2 cellular contexts compared by ENCODE assay signal in the genomic region with DNA sequence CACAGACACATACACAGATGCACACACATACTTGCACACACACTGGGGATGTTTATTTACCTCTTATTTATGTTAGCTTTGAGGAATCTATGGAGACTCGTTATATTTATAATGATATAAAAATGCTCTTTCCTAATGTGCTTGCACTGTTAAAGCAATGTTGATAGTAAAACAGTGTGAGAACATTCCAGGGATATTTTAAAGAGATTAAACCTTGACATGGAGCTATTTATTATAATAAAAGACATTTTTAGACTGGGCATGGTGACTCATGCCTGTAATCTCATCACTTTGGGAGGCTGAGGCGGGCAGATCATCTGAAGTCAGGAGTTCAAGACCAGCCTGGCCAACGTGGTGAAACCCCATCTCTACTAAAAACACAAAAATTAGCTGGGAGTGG.
A peak's percentile ranks its signal among the peaks of the same experiment; 100 is the strongest.
TF ChIP-seq lines count a peak whose summit lies in the region.

No MANE protein-coding gene starts in this region.

TF ChIP-seq in SK-N-SH treated with all-trans-retinoic acid at 6 μM for 48 hours, 23 proteins besides CTCF, POLR2A, EP300 and RAD21 (continued from another document):
- TF ChIP-seq CREB5 (CRISPR knock-in tag; IDR thresholded peaks at IDR 0.05; ENCODE audit: low read depth) (peak; percentile 77), ISL1 (CRISPR knock-in tag; IDR thresholded peaks at IDR 0.05) (peak; percentile 96)
TF ChIP-seq in SK-N-SH treated with all-trans-retinoic acid at 6 μM for 48 hours: peak in this region for 7.

TF ChIP-seq in SK-N-SH, 30 proteins besides CTCF, POLR2A, EP300 and RAD21 (continued from another document):
- TF ChIP-seq, protein P1, sequence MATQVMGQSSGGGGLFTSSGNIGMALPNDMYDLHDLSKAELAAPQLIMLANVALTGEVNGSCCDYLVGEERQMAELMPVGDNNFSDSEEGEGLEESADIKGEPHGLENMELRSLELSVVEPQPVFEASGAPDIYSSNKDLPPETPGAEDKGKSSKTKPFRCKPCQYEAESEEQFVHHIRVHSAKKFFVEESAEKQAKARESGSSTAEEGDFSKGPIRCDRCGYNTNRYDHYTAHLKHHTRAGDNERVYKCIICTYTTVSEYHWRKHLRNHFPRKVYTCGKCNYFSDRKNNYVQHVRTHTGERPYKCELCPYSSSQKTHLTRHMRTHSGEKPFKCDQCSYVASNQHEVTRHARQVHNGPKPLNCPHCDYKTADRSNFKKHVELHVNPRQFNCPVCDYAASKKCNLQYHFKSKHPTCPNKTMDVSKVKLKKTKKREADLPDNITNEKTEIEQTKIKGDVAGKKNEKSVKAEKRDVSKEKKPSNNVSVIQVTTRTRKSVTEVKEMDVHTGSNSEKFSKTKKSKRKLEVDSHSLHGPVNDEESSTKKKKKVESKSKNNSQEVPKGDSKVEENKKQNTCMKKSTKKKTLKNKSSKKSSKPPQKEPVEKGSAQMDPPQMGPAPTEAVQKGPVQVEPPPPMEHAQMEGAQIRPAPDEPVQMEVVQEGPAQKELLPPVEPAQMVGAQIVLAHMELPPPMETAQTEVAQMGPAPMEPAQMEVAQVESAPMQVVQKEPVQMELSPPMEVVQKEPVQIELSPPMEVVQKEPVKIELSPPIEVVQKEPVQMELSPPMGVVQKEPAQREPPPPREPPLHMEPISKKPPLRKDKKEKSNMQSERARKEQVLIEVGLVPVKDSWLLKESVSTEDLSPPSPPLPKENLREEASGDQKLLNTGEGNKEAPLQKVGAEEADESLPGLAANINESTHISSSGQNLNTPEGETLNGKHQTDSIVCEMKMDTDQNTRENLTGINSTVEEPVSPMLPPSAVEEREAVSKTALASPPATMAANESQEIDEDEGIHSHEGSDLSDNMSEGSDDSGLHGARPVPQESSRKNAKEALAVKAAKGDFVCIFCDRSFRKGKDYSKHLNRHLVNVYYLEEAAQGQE (IDR thresholded peaks at IDR 0.05; ENCODE audit: low read depth, low read length): no peak
- TF ChIP-seq, protein P2, sequence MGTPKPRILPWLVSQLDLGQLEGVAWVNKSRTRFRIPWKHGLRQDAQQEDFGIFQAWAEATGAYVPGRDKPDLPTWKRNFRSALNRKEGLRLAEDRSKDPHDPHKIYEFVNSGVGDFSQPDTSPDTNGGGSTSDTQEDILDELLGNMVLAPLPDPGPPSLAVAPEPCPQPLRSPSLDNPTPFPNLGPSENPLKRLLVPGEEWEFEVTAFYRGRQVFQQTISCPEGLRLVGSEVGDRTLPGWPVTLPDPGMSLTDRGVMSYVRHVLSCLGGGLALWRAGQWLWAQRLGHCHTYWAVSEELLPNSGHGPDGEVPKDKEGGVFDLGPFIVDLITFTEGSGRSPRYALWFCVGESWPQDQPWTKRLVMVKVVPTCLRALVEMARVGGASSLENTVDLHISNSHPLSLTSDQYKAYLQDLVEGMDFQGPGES (IDR thresholded peaks at IDR 0.05; ENCODE audit: low read depth, low read length): no peak
- TF ChIP-seq RFX5 (IDR thresholded peaks at IDR 0.05; ENCODE audit: low read length): no peak
